ENCODE assay signal across 10 cellular contexts in genomic region chr18:76518073-76518472, GRCh38. TPM values are rescaled to one million over a fixed set of nuclear protein-coding genes. Genes with fewer than 3 reads are reported as not detected.
DNase-seq lines count a peak whose midpoint lies in the region; ATAC-seq and TF ChIP-seq lines count a peak whose summit lies in the region.
"Had no signal": no experiment of that assay in that cellular context is flagged by ENCODE, and none has a peak within 500 bp of the region (broad histone marks: within the 10 kb centered on the region; RNA-seq: fewer than 3 reads in every experiment).

No MANE protein-coding gene starts in this region.

- H3K27me3 ChIP-seq in esophagus squamous epithelium, result no peaks in the 10 kb centered on the region

- DNase-seq in NCI-H2227 (lab: John Stamatoyannopoulos, UW; ENCODE audit: unreplicated experiment), result peak; percentile 55
- no peak for DNase-seq in esophagus squamous epithelium (lab: John Stamatoyannopoulos, UW)
- DNase-seq in retinal pigment epithelial cell (ENCODE audit: low read depth), result no peak
- DNase-seq in central memory CD4-positive, alpha-beta T cell, result no peak
- DNase-seq in GM03348 (ENCODE audit: low spot score), result no peak
- no peak for DNase-seq in NCI-H187 treated with DMSO at 0.1 percent for 48 hours (lab: John Stamatoyannopoulos, UW)
- DNase-seq: activated CD4-positive, CD25-positive, alpha-beta regulatory T cell; stimulated activated CD8-positive, alpha-beta memory T cell treated with anti-CD3 and anti-CD28 coated beads, Interleukin-4, amount 100 ng/mL, for 48 hours had no signal

- TF ChIP-seq POLR2A in esophagus squamous epithelium (IDR thresholded peaks at IDR 0.05), result no peak

- ATAC-seq in GM19463 (IDR thresholded peaks at IDR 0.05; ENCODE audit: unreplicated experiment) (peak; percentile 22), HG03108 (IDR thresholded peaks at IDR 0.05; ENCODE audit: unreplicated experiment) (no peak)

- no peaks in the 10 kb centered on the region for H3K4me1 ChIP-seq in esophagus squamous epithelium

- 47 to 51% methylated on average over 5 of the region's 5 CpGs for WGBS in esophagus squamous epithelium, 2 donors

- no peaks in the 10 kb centered on the region for H3K36me3 ChIP-seq in esophagus squamous epithelium

- H3K4me3 ChIP-seq in esophagus squamous epithelium (peak overlapping the region in 3 of 4 donors; percentile 24 to 56 (median 34)), retinal pigment epithelial cell (ENCODE audit: low read length) (peak overlapping the region; percentile 46)

- intact Hi-C loops in esophagus squamous epithelium (cut with DNase I), result no loop called here

- TF ChIP-seq CTCF in esophagus squamous epithelium (IDR thresholded peaks at IDR 0.05), result no peak
- no peak for TF ChIP-seq CTCF in retinal pigment epithelial cell (conservative IDR thresholded peaks at IDR 0.05; ENCODE audit: low read depth, low read length)

- no peaks in the 10 kb centered on the region for H3K9me3 ChIP-seq in esophagus squamous epithelium

- H3K27ac ChIP-seq in esophagus squamous epithelium, result peak overlapping the region; percentile 31 to 83 (median 70)

RNA-seq across cellular contexts. Expression of gene ZNF516, which starts 23.0 kb away (rescaled TPM):
- 10 to 100 TPM; 18.0 to 23.9 (median 19.2) TPM for total RNA-seq in esophagus squamous epithelium
